In genomic region chr16:30651124-30652004, GRCh38 we compare ENCODE assay signal across 8 cellular contexts. TPM values are rescaled to one million over a fixed set of nuclear protein-coding genes. Genes with fewer than 3 reads are reported as not detected.
DNase-seq lines count a peak whose midpoint lies in the region; ATAC-seq, FAIRE-seq and TF ChIP-seq lines count a peak whose summit lies in the region.

No MANE protein-coding gene starts in this region.

- TF ChIP-seq POLR2A in tibial nerve (IDR thresholded peaks at IDR 0.05), result no peak

- peaks cover 23% of the 10 kb centered on the region for H3K36me3 ChIP-seq in SJSA1
- H3K36me3 ChIP-seq in tibial nerve, result peaks cover 2 to 41% (median 10%) of the 10 kb centered on the region in 3 donors

- H3K4me3 Mint-ChIP-seq in activated naive CD4-positive, alpha-beta T cell treated with anti-CD3 and anti-CD28 coated beads, Interleukin-2, amount 10 ng/mL, durations not matched to agents 7 days and 5 days, result peak overlapping the region; percentile 99
- H3K4me3 Mint-ChIP-seq in osteocyte (ENCODE audit: unreplicated experiment), result peak overlapping the region; percentile 87

- H3K4me1 ChIP-seq in SJSA1 (replicated peaks), result peaks cover 8% of the 10 kb centered on the region
- peaks cover 0 to 35% (median 8%) of the 10 kb centered on the region in 4 donors for H3K4me1 ChIP-seq in tibial nerve

- H3K27ac ChIP-seq in SJSA1 (peak overlapping the region; percentile 6; the same call in 1 of the 2 replicates), tibial nerve (peak overlapping the region; percentile 88 to 97 (median 94))

- DNase-seq in D721Med (ENCODE audit: insufficient read length, low spot score) (peak; percentile 86), HuH-7.5 (ENCODE audit: low spot score) (peak; percentile 86), SJSA1 (ENCODE audit: low read depth in 1 of 2, low spot score in 2 of 2) (peak; percentile 64 to 74), glomerular visceral epithelial cell (ENCODE audit: extremely low spot score) (peak; percentile 75), osteocyte (ENCODE audit: extremely low spot score, unreplicated experiment) (no peak), tibial nerve (ENCODE audit: low spot score in 2 of 2) (peak; percentile 20 to 26)
- peak; percentile 84 for DNase-seq in activated naive CD4-positive, alpha-beta T cell treated with anti-CD3 and anti-CD28 coated beads, Interleukin-2, amount 10 ng/mL, durations not matched to agents 7 days and 5 days

- H3K27ac Mint-ChIP-seq in activated naive CD4-positive, alpha-beta T cell treated with anti-CD3 and anti-CD28 coated beads, Interleukin-2, amount 10 ng/mL, durations not matched to agents 7 days and 5 days, result peak overlapping the region; percentile 99
- H3K27ac Mint-ChIP-seq in osteocyte (ENCODE audit: unreplicated experiment), result peak overlapping the region; percentile 90

- no peak for TF ChIP-seq EP300 in tibial nerve (IDR thresholded peaks at IDR 0.05)

- 1% methylated on average over 25 to 38 of the region's 71 CpGs for WGBS in tibial nerve, 2 donors

- no peak for FAIRE-seq in D721Med (lab: Jason Lieb, UNC)

- CTCF ChIA-PET in activated naive CD4-positive, alpha-beta T cell treated with anti-CD3 and anti-CD28 coated beads, Interleukin-2, amount 10 ng/mL, durations not matched to agents 7 days and 5 days (lab: Charles Lee), result interaction anchor here (0.9 to 3.2 kb wide), 10 partner anchors 8 to 559 kb away, joined by 3 to 22 read pairs (median 4); partner anchors contain the start of genes DCTPP1, FBRS and TBX6

- peaks cover 35% of the 10 kb centered on the region for H3K36me3 Mint-ChIP-seq in activated naive CD4-positive, alpha-beta T cell treated with anti-CD3 and anti-CD28 coated beads, Interleukin-2, amount 10 ng/mL, durations not matched to agents 7 days and 5 days
- peaks cover 7% of the 10 kb centered on the region for H3K36me3 Mint-ChIP-seq in osteocyte (ENCODE audit: unreplicated experiment)

- no peaks in the 10 kb centered on the region for H3K27me3 ChIP-seq in SJSA1 (replicated peaks)
- H3K27me3 ChIP-seq in tibial nerve, result no peaks in the 10 kb centered on the region

- peaks cover 43% of the 10 kb centered on the region for H3K4me1 Mint-ChIP-seq in activated naive CD4-positive, alpha-beta T cell treated with anti-CD3 and anti-CD28 coated beads, Interleukin-2, amount 10 ng/mL, durations not matched to agents 7 days and 5 days
- H3K4me1 Mint-ChIP-seq in osteocyte (ENCODE audit: unreplicated experiment), result peaks cover 23% of the 10 kb centered on the region

- H3K4me3 ChIP-seq in SJSA1 (peak overlapping the region; percentile 54), tibial nerve (peak overlapping the region; percentile 48 to 90 (median 82))

- no peaks in the 10 kb centered on the region for H3K9me3 ChIP-seq in SJSA1 (replicated peaks)
- no peaks in the 10 kb centered on the region for H3K9me3 ChIP-seq in tibial nerve

- H3K9me3 Mint-ChIP-seq in activated naive CD4-positive, alpha-beta T cell treated with anti-CD3 and anti-CD28 coated beads, Interleukin-2, amount 10 ng/mL, durations not matched to agents 7 days and 5 days, result no peaks in the 10 kb centered on the region
- no peaks in the 10 kb centered on the region for H3K9me3 Mint-ChIP-seq in osteocyte (ENCODE audit: unreplicated experiment)

- peaks cover 8% of the 10 kb centered on the region for H3K27me3 Mint-ChIP-seq in activated naive CD4-positive, alpha-beta T cell treated with anti-CD3 and anti-CD28 coated beads, Interleukin-2, amount 10 ng/mL, durations not matched to agents 7 days and 5 days
- no peaks in the 10 kb centered on the region for H3K27me3 Mint-ChIP-seq in osteocyte (ENCODE audit: unreplicated experiment)

- TF ChIP-seq CTCF in D721Med (IDR thresholded peaks at IDR 0.05; ENCODE audit: insufficient read depth, missing control alignments), result peak; percentile 29
- peak; percentile 65 for TF ChIP-seq CTCF in osteocyte (IDR thresholded peaks at IDR 0.05)
- peak; percentile 65 to 71 (median 68) for TF ChIP-seq CTCF in tibial nerve (IDR thresholded peaks at IDR 0.05)

- peak; percentile 49 for ATAC-seq in GM21381 (IDR thresholded peaks at IDR 0.05; ENCODE audit: unreplicated experiment)

RNA-seq across cellular contexts. Expression of gene PRR14, which starts 0.6 kb away (rescaled TPM):
- total RNA-seq in SJSA1 (2014; rRNA removed; shearing (Covaris generic)), result 6.1 and 8.2 TPM in 2 replicates
- total RNA-seq in osteocyte, result 44.7 and 52.0 TPM in 2 replicates
- total RNA-seq in tibial nerve, result 10 to 100 TPM; 37.4 to 43.7 (median 40.1) TPM

RNA-seq across cellular contexts. Expression of gene FBRS, which starts 6.9 kb away (rescaled TPM):
- total RNA-seq in SJSA1 (2014; rRNA removed; shearing (Covaris generic)), result 7.6 and 13.6 TPM in 2 replicates
- total RNA-seq in osteocyte (66.5 and 67.4 TPM in 2 replicates), tibial nerve (10 to 100 TPM; 26.2 to 46.8 (median 31.7) TPM)

RNA-seq across cellular contexts. Expression of gene ZNF689, which starts 41.2 kb away (rescaled TPM):
- total RNA-seq in SJSA1 (2014; rRNA removed; shearing (Covaris generic)), result 8.1 and 9.8 TPM in 2 replicates
- total RNA-seq in osteocyte (8.8 and 9.1 TPM in 2 replicates), tibial nerve (10 to 100 TPM in 2 of 4 donors, 1 to 10 TPM in 2; 7.8 to 11.7 (median 10.0) TPM)

RNA-seq across cellular contexts. Expression of gene SRCAP, which starts 47.6 kb away (rescaled TPM):
- 9.4 and 14.3 TPM in 2 replicates for total RNA-seq in SJSA1 (2014; rRNA removed; shearing (Covaris generic))
- total RNA-seq in osteocyte (69.2 and 73.5 TPM in 2 replicates), tibial nerve (10 to 100 TPM; 17.2 to 42.6 (median 31.0) TPM)
